23 cellular contexts compared by ENCODE assay signal in genomic region chr3:67540198-67540894, GRCh38.
DNase-seq lines count a peak whose midpoint lies in the region; ATAC-seq and TF ChIP-seq lines count a peak whose summit lies in the region.
"Had no signal": no experiment of that assay in that cellular context is flagged by ENCODE, and none has a peak within 500 bp of the region (broad histone marks: within the 10 kb centered on the region; RNA-seq: fewer than 3 reads in every experiment).

No MANE protein-coding gene starts in this region.

- ATAC-seq in activated naive CD4-positive, alpha-beta T cell treated with anti-CD3 and anti-CD28 coated beads, Interleukin-2, amount 50 U/mL, for 72 hours: no peak
- ATAC-seq in GM19467 (IDR thresholded peaks at IDR 0.05; ENCODE audit: unreplicated experiment): no peak
- ATAC-seq: K562, Right ventricle myocardium inferior had no signal

- H3K4me1 ChIP-seq in endodermal cell (ENCODE audit: control insufficient read depth, insufficient read depth, low read length): no peaks in the 10 kb centered on the region

- no peaks in the 10 kb centered on the region for H3K36me3 ChIP-seq in endodermal cell (ENCODE audit: control insufficient read depth, insufficient read depth, low read length)
- H3K36me3 ChIP-seq: SJSA1 had no signal

- no peak for DNase-seq in activated naive CD4-positive, alpha-beta T cell treated with anti-CD3 and anti-CD28 coated beads, Interleukin-2, amount 50 U/mL, for 72 hours (ENCODE audit: low spot score in 2 of 2)
- DNase-seq in endodermal cell (peak; percentile 58), left kidney (ENCODE audit: low read depth, low spot score) (peak; percentile 47), renal cortical epithelial cell (ENCODE audit: low read depth) (peak; percentile 72), GM20000 (ENCODE audit: low spot score) (no peak), 8988T (no peak)
- DNase-seq: AML-193; C1 segment of cervical spinal cord; CD8-positive, alpha-beta memory T cell; DMS53; GDM1; MM.1S; NCI-H1048; NCI-H1417 treated with DMSO at 0.1 percent for 48 hours; NCI-H187; NCI-H2107; NCI-H446 treated with DMSO at 0.1 percent for 48 hours; NCI-H526 treated with DMSO at 0.1 percent for 48 hours had no signal

- H3K27ac ChIP-seq in endodermal cell (ENCODE audit: low read depth, low read length): no peak overlapping the region
- H3K27ac ChIP-seq: SJSA1 had no signal

- no peaks in the 10 kb centered on the region for H3K27me3 Mint-ChIP-seq in activated naive CD4-positive, alpha-beta T cell treated with anti-CD3 and anti-CD28 coated beads, Interleukin-2, amount 50 U/mL, for 24 hours
- no peaks in the 10 kb centered on the region for H3K27me3 Mint-ChIP-seq in endodermal cell (ENCODE audit: insufficient read depth)
- H3K27me3 Mint-ChIP-seq: CD8-positive, alpha-beta memory T cell had no signal

- peaks cover 31% of the 10 kb centered on the region for H3K36me3 Mint-ChIP-seq in activated naive CD4-positive, alpha-beta T cell treated with anti-CD3 and anti-CD28 coated beads, Interleukin-2, amount 50 U/mL, for 24 hours
- H3K36me3 Mint-ChIP-seq in activated naive CD4-positive, alpha-beta T cell treated with anti-CD3 and anti-CD28 coated beads, Interleukin-2, amount 50 U/mL, for 72 hours: peaks cover 43 to 65% of the 10 kb centered on the region in 2 donors
- peaks cover 2% of the 10 kb centered on the region for H3K36me3 Mint-ChIP-seq in endodermal cell (ENCODE audit: low read depth)

- no peak overlapping the region for H3K9ac ChIP-seq in endodermal cell (ENCODE audit: extremely low read depth, low read length, poor library complexity, severe bottlenecking)

- peak overlapping the region; percentile 11 for H3K27ac Mint-ChIP-seq in activated naive CD4-positive, alpha-beta T cell treated with anti-CD3 and anti-CD28 coated beads, Interleukin-2, amount 50 U/mL, for 24 hours
- peak overlapping the region in 1 of 2 donors; percentile 73 for H3K27ac Mint-ChIP-seq in activated naive CD4-positive, alpha-beta T cell treated with anti-CD3 and anti-CD28 coated beads, Interleukin-2, amount 50 U/mL, for 72 hours
- no peak overlapping the region for H3K27ac Mint-ChIP-seq in endodermal cell

- no peak overlapping the region for H3K4me3 ChIP-seq in endodermal cell (ENCODE audit: low read length)
- H3K4me3 ChIP-seq: K562, SJSA1 had no signal

- H3K9me3 Mint-ChIP-seq in activated naive CD4-positive, alpha-beta T cell treated with anti-CD3 and anti-CD28 coated beads, Interleukin-2, amount 50 U/mL, for 24 hours: peaks cover 5% of the 10 kb centered on the region
- H3K9me3 Mint-ChIP-seq in activated naive CD4-positive, alpha-beta T cell treated with anti-CD3 and anti-CD28 coated beads, Interleukin-2, amount 50 U/mL, for 72 hours: peaks cover 12 to 35% of the 10 kb centered on the region in 2 donors
- peaks cover 7% of the 10 kb centered on the region for H3K9me3 Mint-ChIP-seq in endodermal cell

- peaks cover 5% of the 10 kb centered on the region for H3K9me3 ChIP-seq in endodermal cell (ENCODE audit: control insufficient read depth, low read length)
- H3K9me3 ChIP-seq: SJSA1 had no signal

- H3K4me3 Mint-ChIP-seq in activated naive CD4-positive, alpha-beta T cell treated with anti-CD3 and anti-CD28 coated beads, Interleukin-2, amount 50 U/mL, for 24 hours: no peak overlapping the region
- H3K4me3 Mint-ChIP-seq in endodermal cell: no peak overlapping the region

- 83 to 100% methylated on average over 3 to 8 of the region's 8 CpGs for WGBS in endodermal cell (ENCODE audit: insufficient coverage in 1 of 2, insufficient read length in 1 of 2), 2 experiments

- H3K27me3 ChIP-seq in endodermal cell (ENCODE audit: control insufficient read depth, insufficient read depth, low read length, poor library complexity, severe bottlenecking): no peaks in the 10 kb centered on the region
- H3K27me3 ChIP-seq: SJSA1 had no signal

- peaks cover 48% of the 10 kb centered on the region for H3K4me1 Mint-ChIP-seq in activated naive CD4-positive, alpha-beta T cell treated with anti-CD3 and anti-CD28 coated beads, Interleukin-2, amount 50 U/mL, for 24 hours
- peaks cover 15% of the 10 kb centered on the region for H3K4me1 Mint-ChIP-seq in endodermal cell

- TF ChIP-seq CTCF in endodermal cell (conservative IDR thresholded peaks at IDR 0.05) (peak; percentile 41), GM20000 (IDR thresholded peaks at IDR 0.05; ENCODE audit: extremely low read depth, missing control alignments) (no peak)

Comparison
In these comparisons a context has a peak if more than half of its experiments do, and no peak if none do; other contexts are left out.
1. DNase-seq: peak in endodermal cell (single experiment), left kidney (single experiment) and renal cortical epithelial cell (single experiment); none in activated naive CD4-positive, alpha-beta T cell treated with anti-CD3 and anti-CD28 coated beads, Interleukin-2, amount 50 U/mL, for 72 hours (0 of 2), GM20000 (single experiment) and 8988T (single experiment).